Comparison of ENCODE assay signal across 11 cellular contexts in genomic region chr10:123301077-123301875, GRCh38.
DNase-seq lines count a peak whose midpoint lies in the region; ATAC-seq and TF ChIP-seq lines count a peak whose summit lies in the region.
"Had no signal": no experiment of that assay in that cellular context is flagged by ENCODE, and none has a peak within 500 bp of the region (broad histone marks: within the 10 kb centered on the region; RNA-seq: fewer than 3 reads in every experiment).

No MANE protein-coding gene starts in this region.

- intact Hi-C loops in heart right ventricle (cut with DNase I): no loop called here
- intact Hi-C loops in Right ventricle myocardium inferior (cut with DNase I): no loop called here
- intact Hi-C loops in ovary (cut with DNase I): no loop called here
- intact Hi-C loops in tibial artery (cut with DNase I; ENCODE audit: low total_unique reads): no loop called here

- no peak for TF ChIP-seq CTCF in heart right ventricle (IDR thresholded peaks at IDR 0.05)
- TF ChIP-seq CTCF in WERI-Rb-1 (IDR thresholded peaks at IDR 0.05; ENCODE audit: low read depth, low read length): no peak
- no peak for TF ChIP-seq CTCF in ovary (IDR thresholded peaks at IDR 0.05)
- no peak for TF ChIP-seq CTCF in tibial artery (IDR thresholded peaks at IDR 0.05)

- H3K4me1 Mint-ChIP-seq in T-helper 17 cell (no peaks in the 10 kb centered on the region), T-cell (no peaks in the 10 kb centered on the region)

- no peak for TF ChIP-seq POLR2A in ovary (IDR thresholded peaks at IDR 0.05)

- TF ChIP-seq EP300 in ovary (IDR thresholded peaks at IDR 0.05): no peak

- whole genome bisulfite sequencing in heart right ventricle, 2 donors: 37 to 53% methylated on average over 10 of the region's 10 CpGs
- 54% methylated on average over 10 of the region's 10 CpGs for WGBS in ovary, 3 donors

- DNase-seq in heart right ventricle (peak in 1 of 2 donors; percentile 13), Right ventricle myocardium inferior (ENCODE audit: missing footprints) (no peak), WERI-Rb-1 (peak; percentile 66), iPS-NIHi11 (ENCODE audit: low spot score) (peak; percentile 82), ovary (no peak), tibial artery (no peak), T-helper 17 cell (no peak), T-cell (no peak)
- DNase-seq: activated CD4-positive, alpha-beta T cell treated with anti-CD3 and anti-CD28 coated beads for 4 hours had no signal

- ATAC-seq in heart right ventricle (peak in 5 of 8 donors; percentile 51 to 71 (median 65)), Right ventricle myocardium inferior (no peak), T-helper 17 cell (no peak), T-cell (replicated peaks in 1 of 4) (no peak)
- ATAC-seq: sciatic nerve had no signal

- no peak overlapping the region for H3K4me3 Mint-ChIP-seq in T-helper 17 cell
- no peak overlapping the region for H3K4me3 Mint-ChIP-seq in T-cell

- peaks cover 4% of the 10 kb centered on the region for H3K27me3 Mint-ChIP-seq in T-helper 17 cell
- peaks cover 0 to 4% of the 10 kb centered on the region in 2 donors for H3K27me3 Mint-ChIP-seq in T-cell

- no peaks in the 10 kb centered on the region for H3K36me3 Mint-ChIP-seq in T-helper 17 cell (ENCODE audit: low read depth)
- H3K36me3 Mint-ChIP-seq in T-cell: no peaks in the 10 kb centered on the region

- H3K9me3 ChIP-seq in heart right ventricle (peaks cover 0 to 5% (median 0%) of the 10 kb centered on the region in 11 donors), WERI-Rb-1 (ENCODE audit: severe bottlenecking) (peaks cover 4% of the 10 kb centered on the region), ovary (no peaks in the 10 kb centered on the region), tibial artery (no peaks in the 10 kb centered on the region), T-helper 17 cell (ENCODE audit: control insufficient read depth, low read length, poor library complexity, severe bottlenecking) (no peaks in the 10 kb centered on the region)

- H3K27ac Mint-ChIP-seq in T-helper 17 cell (no peak overlapping the region), T-cell (no peak overlapping the region)

- H3K4me1 ChIP-seq in heart right ventricle: peaks cover 0 to 5% (median 0%) of the 10 kb centered on the region in 9 donors
- H3K4me1 ChIP-seq in ovary (ENCODE audit: insufficient read depth): no peaks in the 10 kb centered on the region
- H3K4me1 ChIP-seq in tibial artery: no peaks in the 10 kb centered on the region

- H3K27ac ChIP-seq in heart right ventricle (no peak overlapping the region), WERI-Rb-1 (no peak overlapping the region), ovary (no peak overlapping the region), tibial artery (no peak overlapping the region)
- H3K27ac ChIP-seq: C4-2B had no signal

- H3K4me3 ChIP-seq in heart right ventricle (no peak overlapping the region), WERI-Rb-1 (ENCODE audit: low read depth, low read length) (no peak overlapping the region), ovary (no peak overlapping the region), tibial artery (no peak overlapping the region)

- H3K9me3 Mint-ChIP-seq in T-cell: no peaks in the 10 kb centered on the region

- H3K36me3 ChIP-seq in heart right ventricle (no peaks in the 10 kb centered on the region), WERI-Rb-1 (no peaks in the 10 kb centered on the region), ovary (no peaks in the 10 kb centered on the region), tibial artery (no peaks in the 10 kb centered on the region)

- CTCF ChIA-PET in T-cell (lab: Charles Lee): no interaction called here

- no peaks in the 10 kb centered on the region for H3K27me3 ChIP-seq in heart right ventricle
- H3K27me3 ChIP-seq in WERI-Rb-1 (ENCODE audit: insufficient read depth, low read depth, severe bottlenecking): no peaks in the 10 kb centered on the region
- no peaks in the 10 kb centered on the region for H3K27me3 ChIP-seq in ovary
- no peaks in the 10 kb centered on the region for H3K27me3 ChIP-seq in tibial artery

- POLR2A ChIA-PET in T-cell (lab: Charles Lee): interaction anchor here in 1 of 2 donors (0.6 kb wide), 1 partner anchor 27 kb away, joined by 7 read pairs; no protein-coding TSS in a partner anchor

Comparison
In these comparisons a context has a peak if more than half of its experiments do, and no peak if none do; other contexts are left out.
1. ATAC-seq: peak in heart right ventricle (5 of 8); none in Right ventricle myocardium inferior (single experiment), T-helper 17 cell (single experiment) and T-cell (0 of 4).
2. DNase-seq: peak in WERI-Rb-1 (single experiment) and iPS-NIHi11 (single experiment); none in Right ventricle myocardium inferior (single experiment), ovary (0 of 5), tibial artery (0 of 2), T-helper 17 cell (0 of 3) and T-cell (0 of 34).